1 cellular context compared by ENCODE assay signal in genomic region chr1:116767782-116768382, GRCh38.
TF ChIP-seq lines count a peak whose summit lies in the region.

No MANE protein-coding gene starts in this region.

TF ChIP-seq in GM23338, 12 proteins besides CTCF, POLR2A, EP300 and RAD21:
- no peak for TF ChIP-seq STAT1 (IDR thresholded peaks at IDR 0.05; ENCODE audit: unreplicated experiment)
- TF ChIP-seq ZNF331 (CRISPR knock-in tag; IDR thresholded peaks at IDR 0.05; ENCODE audit: low read depth) = no peak
- TF ChIP-seq EZH2phosphoT487 (IDR thresholded peaks at IDR 0.05; ENCODE audit: unreplicated experiment) = no peak
